In the genomic region with DNA sequence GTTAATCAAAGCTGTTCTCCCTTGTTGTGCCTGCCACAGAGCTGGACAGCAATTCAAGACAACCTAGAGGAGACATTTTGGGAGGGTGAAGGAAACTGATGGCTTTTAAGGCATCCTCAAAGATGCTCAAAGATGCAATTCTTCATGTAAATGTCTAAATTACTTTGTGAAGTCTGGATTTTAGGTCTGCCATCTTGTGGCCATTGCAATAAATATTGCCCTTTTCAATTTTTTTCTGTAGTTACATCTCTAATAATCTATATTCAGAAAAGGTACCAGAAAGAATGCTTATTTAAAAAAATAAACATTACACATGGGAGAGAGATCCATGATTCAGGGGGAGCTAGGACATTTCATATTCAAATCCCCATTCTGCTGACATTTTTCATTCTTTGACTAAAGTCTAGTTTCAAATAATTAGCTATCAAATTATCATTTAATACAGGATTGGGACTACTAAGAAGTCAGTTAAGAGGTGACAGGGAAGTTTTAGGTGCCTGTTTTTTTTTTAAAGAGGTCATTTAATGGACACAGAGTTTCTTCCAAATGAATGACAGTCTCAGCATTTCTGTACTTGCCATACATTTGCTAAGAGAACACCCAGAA, we compare ENCODE assay signal across 10 cellular contexts.
DNase-seq lines count a peak whose midpoint lies in the region; ATAC-seq, FAIRE-seq and TF ChIP-seq lines count a peak whose summit lies in the region.
"Had no signal": no experiment of that assay in that cellular context is flagged by ENCODE, and none has a peak within 500 bp of the region (broad histone marks: within the 10 kb centered on the region; RNA-seq: fewer than 3 reads in every experiment).

No MANE protein-coding gene starts in this region.

- ATAC-seq in lower lobe of right lung, result no peak
- ATAC-seq in HG03045 (IDR thresholded peaks at IDR 0.05; ENCODE audit: unreplicated experiment), result no peak
- no peak for ATAC-seq in GM21825 (IDR thresholded peaks at IDR 0.05; ENCODE audit: unreplicated experiment)
- ATAC-seq: Right ventricle myocardium inferior had no signal

- no peak overlapping the region for H3K4me3 ChIP-seq in brain microvascular endothelial cell (ENCODE audit: low read depth, low read length)
- H3K4me3 ChIP-seq in lower lobe of right lung, result no peak overlapping the region

- no peak for FAIRE-seq in urothelium cell line (lab: Jason Lieb, UNC)

- H3K9me3 ChIP-seq in lower lobe of right lung, result no peaks in the 10 kb centered on the region

- TF ChIP-seq CTCF in C4-2B (conservative IDR thresholded peaks at IDR 0.05) (peak; percentile 65), HFFc6 (IDR thresholded peaks at IDR 0.05) (peak; percentile 78), brain microvascular endothelial cell (IDR thresholded peaks at IDR 0.05; ENCODE audit: low read depth, low read length, missing control alignments) (peak; percentile 33), lower lobe of right lung (IDR thresholded peaks at IDR 0.05) (peak; percentile 37)

- H3K4me1 Mint-ChIP-seq in HFFc6 (ENCODE audit: low read depth), result peaks cover 19% of the 10 kb centered on the region

- DNase-seq in HFFc6 (no peak), brain microvascular endothelial cell (no peak), lower lobe of right lung (no peak), NCI-H2107 treated with DMSO at 0.1 percent for 48 hours (lab: John Stamatoyannopoulos, UW; ENCODE audit: unreplicated experiment) (no peak), urothelium cell line (ENCODE audit: low spot score) (no peak)
- DNase-seq: activated gamma-delta T cell had no signal

- intact Hi-C loops in lower lobe of right lung (cut with DNase I), result no loop called here

- H3K9me3 Mint-ChIP-seq in HFFc6, result no peaks in the 10 kb centered on the region; the same call in 1 of the 2 replicates

- no peak overlapping the region for H3K27ac Mint-ChIP-seq in HFFc6

- H3K4me1 ChIP-seq in lower lobe of right lung, result peaks cover 5% of the 10 kb centered on the region

- H3K36me3 ChIP-seq in brain microvascular endothelial cell (replicated peaks) (no peaks in the 10 kb centered on the region), lower lobe of right lung (no peaks in the 10 kb centered on the region)

- no peak overlapping the region for H3K4me3 Mint-ChIP-seq in HFFc6

- H3K27me3 Mint-ChIP-seq in HFFc6 (ENCODE audit: insufficient read depth), result peaks cover 2% of the 10 kb centered on the region

- in situ Hi-C loops in brain microvascular endothelial cell (cut with HindIII; ENCODE audit: low pct_ligation_motif_present, low sequenced_read_pairs), result no loop called here

- H3K27me3 ChIP-seq in brain microvascular endothelial cell (replicated peaks), result no peaks in the 10 kb centered on the region
- no peaks in the 10 kb centered on the region for H3K27me3 ChIP-seq in lower lobe of right lung (ENCODE audit: low read depth)

- H3K27ac ChIP-seq in C4-2B (no peak overlapping the region), brain microvascular endothelial cell (no peak overlapping the region), lower lobe of right lung (no peak overlapping the region)

- H3K36me3 Mint-ChIP-seq in HFFc6 (ENCODE audit: low read depth), result no peaks in the 10 kb centered on the region
